Comparison of ENCODE assay signal across 21 cellular contexts in the genomic region with DNA sequence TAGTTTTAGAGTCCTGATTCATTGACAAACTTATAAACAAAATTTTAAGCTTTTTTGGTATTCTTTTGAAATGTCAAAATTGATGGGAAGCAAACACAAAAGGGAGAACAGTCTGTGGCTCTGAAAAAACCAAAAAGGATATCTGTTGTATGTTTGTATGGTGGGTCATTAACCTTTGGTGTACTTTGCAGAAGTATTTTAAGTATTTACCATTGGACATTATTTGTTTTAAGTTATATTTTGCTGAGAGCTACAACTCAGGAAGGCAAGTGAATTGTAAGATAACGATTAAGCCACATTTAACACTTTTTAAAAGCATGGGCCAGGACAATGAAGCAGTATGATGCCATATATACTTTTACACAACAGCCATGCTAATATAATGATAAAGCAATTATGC. TPM values are rescaled to one million over a fixed set of nuclear protein-coding genes. Genes with fewer than 3 reads are reported as not detected.
A peak's percentile ranks its signal among the peaks of the same experiment; 100 is the strongest.
DNase-seq lines count a peak whose midpoint lies in the region; ATAC-seq, FAIRE-seq and TF ChIP-seq lines count a peak whose summit lies in the region.
"Had no signal": no experiment of that assay in that cellular context is flagged by ENCODE, and none has a peak within 500 bp of the region (broad histone marks: within the 10 kb centered on the region; RNA-seq: fewer than 3 reads in every experiment).

No MANE protein-coding gene starts in this region.

- H3K9me3 ChIP-seq in A549 (peaks cover 7% of the 10 kb centered on the region; the same call in 2 of the 3 replicates), GM23248 (ENCODE audit: low read depth) (no peaks in the 10 kb centered on the region), PC-3 (ENCODE audit: low read length) (no peaks in the 10 kb centered on the region)
- H3K9me3 ChIP-seq: Peyer's patch had no signal

- H3K36me3 Mint-ChIP-seq in T-cell (peaks cover 39% of the 10 kb centered on the region), nephron (ENCODE audit: low read depth) (peaks cover 45% of the 10 kb centered on the region)

- TF ChIP-seq EP300 in A549 (IDR thresholded peaks at IDR 0.05) = no peak

- H3K4me2 ChIP-seq in A549 = peak overlapping the region; percentile 50; the same call in 2 of the 3 replicates
- H3K4me2 ChIP-seq in GM23248 (ENCODE audit: unreplicated experiment) = peak overlapping the region; percentile 36
- no peak overlapping the region for H3K4me2 ChIP-seq in PC-3 (ENCODE audit: low read length)

- no peak for TF ChIP-seq POLR2A in A549 (IDR thresholded peaks at IDR 0.05; ENCODE audit: low read length)

- DNase-seq in A549 (ENCODE audit: low read depth in 1 of 2, low spot score in 1 of 2) (no peak), GM23248 (no peak), T-cell (no peak), PC-3 (no peak)
- DNase-seq in stimulated activated CD4-positive, alpha-beta T cell treated with anti-CD3 and anti-CD28 coated beads, Interleukin-12 subunit alpha, Interleukin-12 subunit beta, amount 100 ng/mL, for 4 hours = no peak
- DNase-seq: AML-193; Calu3; CD4-positive, CD25-positive, alpha-beta regulatory T cell; DMS53; H9; NCI-H1436; NCI-H2029; NCI-H82; Peyer's patch; SHP77 had no signal

- no peak overlapping the region for H3K4me3 Mint-ChIP-seq in T-cell
- H3K4me3 Mint-ChIP-seq in nephron = no peak overlapping the region
- H3K4me3 Mint-ChIP-seq: H9 had no signal

- H3K27ac Mint-ChIP-seq in T-cell (peak overlapping the region; percentile 39 to 52), nephron (peak overlapping the region; percentile 38 to 93 (median 60))
- H3K27ac Mint-ChIP-seq: H9 had no signal

- 27% methylated on average over 1 of the region's 1 CpG for WGBS in A549 (ENCODE audit: missing lambda C conversion rate)
- 91 to 97% methylated on average over 1 of the region's 1 CpG for whole genome bisulfite sequencing in GM23248 (ENCODE audit: low coverage in 1 of 2, low lambda C conversion rate in 2 of 2, missing lambda C conversion rate in 2 of 2), 2 experiments

- FAIRE-seq in A549 (lab: Jason Lieb, UNC) = no peak
- FAIRE-seq: HTR-8/SVneo, K562 had no signal

- peaks cover 47% of the 10 kb centered on the region for H3F3A ChIP-seq in GM23248 (ENCODE audit: insufficient read depth)
- H3F3A ChIP-seq in PC-3 (ENCODE audit: low read length, unreplicated experiment) = no peaks in the 10 kb centered on the region

- H3K4me1 Mint-ChIP-seq in T-cell (peaks cover 29 to 51% (median 32%) of the 10 kb centered on the region in 3 donors), nephron (peaks cover 28% of the 10 kb centered on the region)
- H3K4me1 Mint-ChIP-seq: H9 had no signal

- no peak overlapping the region for H2AFZ ChIP-seq in GM23248
- H2AFZ ChIP-seq in PC-3 (ENCODE audit: low read length) = no peak overlapping the region

- CTCF ChIA-PET in A549 (lab: Yijun Ruan, JAX) (no interaction called here), T-cell (lab: Charles Lee) (interaction anchor here in 1 of 2 donors (0.6 to 1.4 kb wide), 8 partner anchors 22 to 371 kb away, joined by 3 to 8 read pairs (median 5); no protein-coding TSS in a partner anchor), PC-3 (lab: Charles Lee) (no interaction called here)

- H3K79me2 ChIP-seq in GM23248 (ENCODE audit: insufficient read depth) (peaks cover 37% of the 10 kb centered on the region), PC-3 (ENCODE audit: low read length) (no peaks in the 10 kb centered on the region)

- H4K20me1 ChIP-seq in GM23248 (ENCODE audit: insufficient read depth) (no peaks in the 10 kb centered on the region), PC-3 (ENCODE audit: low read length) (no peaks in the 10 kb centered on the region)

- H3K4me1 ChIP-seq in A549 (peaks cover 39% of the 10 kb centered on the region), GM23248 (ENCODE audit: insufficient read depth) (peaks cover 50% of the 10 kb centered on the region), PC-3 (ENCODE audit: insufficient read depth, low read length) (peaks cover 36% of the 10 kb centered on the region)

- H3K4me3 ChIP-seq in A549 (no peak overlapping the region), GM23248 (no peak overlapping the region), PC-3 (ENCODE audit: low read length) (no peak overlapping the region)
- H3K4me3 ChIP-seq: K562, Peyer's patch had no signal

- no peaks in the 10 kb centered on the region for H3K27me3 ChIP-seq in GM23248 (replicated peaks; ENCODE audit: insufficient read depth)
- H3K27me3 ChIP-seq in PC-3 (ENCODE audit: low read length) = no peaks in the 10 kb centered on the region
- H3K27me3 ChIP-seq: Peyer's patch had no signal

- H3K9me3 Mint-ChIP-seq in T-cell (peaks cover 0 to 21% (median 0%) of the 10 kb centered on the region in 3 donors), nephron (peaks cover 28% of the 10 kb centered on the region)

- no peak overlapping the region for H3K9ac ChIP-seq in GM23248
- H3K9ac ChIP-seq in PC-3 (ENCODE audit: low read length) = no peak overlapping the region

- no peak for TF ChIP-seq RAD21 in A549 (conservative IDR thresholded peaks at IDR 0.05 in 1 of 2, IDR thresholded peaks at IDR 0.05 in 1 of 2)

- POLR2A ChIA-PET in A549 (lab: Yijun Ruan, JAX) = no interaction called here
- POLR2A ChIA-PET in T-cell (lab: Charles Lee) = interaction anchor here (0.6 to 1.3 kb wide), 2 partner anchors 88 to 128 kb away, joined by 3 read pairs; no protein-coding TSS in a partner anchor
- POLR2A ChIA-PET in PC-3 (lab: Charles Lee; ENCODE audit: unreplicated experiment) = interaction anchor here (0.6 to 0.7 kb wide), 2 partner anchors 54 to 96 kb away, joined by 5 to 7 read pairs; no protein-coding TSS in a partner anchor

- no TSS peak for BruUV-seq in PC-3 (replicated peaks; lab: Mats Ljungman, UMichigan)

- no peak for ATAC-seq in A549
- ATAC-seq in T-cell (replicated peaks in 1 of 4) = no peak
- ATAC-seq in PC-3 = no peak
- ATAC-seq in HG03108 (IDR thresholded peaks at IDR 0.05; ENCODE audit: unreplicated experiment) = no peak
- ATAC-seq: K562, SK-N-SH treated with all-trans-retinoic acid at 6 μM for 48 hours had no signal

- H3K27ac ChIP-seq in A549 = no peak overlapping the region
- 0 out of 2 replicates have a peak overlapping the region, but pooled peaks have one; percentile 3 for H3K27ac ChIP-seq in GM23248
- H3K27ac ChIP-seq in PC-3 (ENCODE audit: low read length) = no peak overlapping the region
- H3K27ac ChIP-seq: HL-60, Peyer's patch had no signal

- no peaks in the 10 kb centered on the region for H3K9me2 ChIP-seq in GM23248 (ENCODE audit: insufficient read depth)
- H3K9me2 ChIP-seq in PC-3 (replicated peaks; ENCODE audit: low read length) = no peaks in the 10 kb centered on the region

- no peaks in the 10 kb centered on the region for H3K27me3 Mint-ChIP-seq in T-cell
- no peaks in the 10 kb centered on the region for H3K27me3 Mint-ChIP-seq in nephron (ENCODE audit: low read depth)
- H3K27me3 Mint-ChIP-seq: CD4-positive, CD25-positive, alpha-beta regulatory T cell had no signal

- TF ChIP-seq CTCF in A549 (IDR thresholded peaks at IDR 0.05) (no peak), nephron (IDR thresholded peaks at IDR 0.05; ENCODE audit: unreplicated experiment in 3 of 3) (no peak), PC-3 (conservative IDR thresholded peaks at IDR 0.05; ENCODE audit: low read depth, low read length) (no peak)

- intact Hi-C loops in PC-3 (cut with micrococcal nuclease) = no loop called here

- H3K36me3 ChIP-seq in GM23248 (ENCODE audit: low read depth) (peaks cover 7% of the 10 kb centered on the region; the same call in 1 of the 2 replicates), PC-3 (ENCODE audit: low read depth, low read length) (no peaks in the 10 kb centered on the region; the same call in 1 of the 2 replicates)

- in situ Hi-C loops in GM23248 (cut with MboI) = no loop called here

TF ChIP-seq in A549, 52 proteins besides CTCF, POLR2A, EP300 and RAD21:
- TF ChIP-seq EHMT2 (IDR thresholded peaks at IDR 0.05; ENCODE audit: low read depth) = no peak
- TF ChIP-seq PHF8 (IDR thresholded peaks at IDR 0.05; ENCODE audit: borderline replicate concordance, low read depth) = no peak
- TF ChIP-seq RCOR1 (IDR thresholded peaks at IDR 0.05; ENCODE audit: low read depth, low read length) = no peak
- no peak for TF ChIP-seq RARB (CRISPR knock-in tag; IDR thresholded peaks at IDR 0.05)
- TF ChIP-seq ZSCAN20 (CRISPR knock-in tag; IDR thresholded peaks at IDR 0.05) = no peak
- TF ChIP-seq SREBF2 (IDR thresholded peaks at IDR 0.05) = no peak
- no peak for TF ChIP-seq MYC (IDR thresholded peaks at IDR 0.05; ENCODE audit: borderline replicate concordance, low read length)
TF ChIP-seq in A549: peak in this region for 0.

RNA-seq across cellular contexts. Expression of a gene that starts 15.2 kb away (rescaled TPM):
- polyA plus RNA-seq in A549 (2011; rRNA removed) (4.9 and 6.0 TPM in 2 replicates), A549 (2017; fragmentation: RNase III; extraction: RNeasy Plus Mini Kit Qiagen cat#74134 plus additional on column Dnase treatment) (1.3 to 2.5 TPM (median 2.0 TPM) in 3 replicates), GM23248 (2016; fragmentation: Nextera tagmentation; extraction: Ambion mirVana) (3.8 and 6.6 TPM in 2 replicates)
- polyA plus RNA-seq in A549 (2012; cell fraction: cytosol; rRNA removed) = 0.69 and 0.75 TPM in 2 replicates
- 0.32 and 0.49 TPM in 2 replicates for polyA plus RNA-seq in A549 (2012; cell fraction: nucleus; rRNA removed)
- 0.58 and 1.7 TPM in 2 replicates for polyA minus RNA-seq in A549 (2011; rRNA and poly(A)+ RNA removed)
- total RNA-seq in GM23248 (2014; rRNA removed; shearing (Covaris generic)) = 2.8 and 8.1 TPM in 2 replicates
- total RNA-seq in T-cell (10 to 100 TPM; 36.0 to 93.5 (median 62.7) TPM), PC-3 (2014; rRNA removed) (3.6 TPM in 2 replicates)
